Comparison of ENCODE assay signal across 1 cellular context in genomic region chr21:36274128-36274527, GRCh38.
TF ChIP-seq lines count a peak whose summit lies in the region.

No MANE protein-coding gene starts in this region.

TF ChIP-seq in HepG2, 621 proteins besides CTCF, POLR2A, EP300 and RAD21:
- TF ChIP-seq MAFF (IDR thresholded peaks at IDR 0.05; ENCODE audit: low read depth, low read length) (peak; percentile 98), MAFK (conservative IDR thresholded peaks at IDR 0.05 in 1 of 2, IDR thresholded peaks at IDR 0.05 in 1 of 2; ENCODE audit: low read length in 2 of 2) (peak; percentile 96 to 99), KLF6 (CRISPR knock-in tag; IDR thresholded peaks at IDR 0.05) (no peak)
